In the genomic region with DNA sequence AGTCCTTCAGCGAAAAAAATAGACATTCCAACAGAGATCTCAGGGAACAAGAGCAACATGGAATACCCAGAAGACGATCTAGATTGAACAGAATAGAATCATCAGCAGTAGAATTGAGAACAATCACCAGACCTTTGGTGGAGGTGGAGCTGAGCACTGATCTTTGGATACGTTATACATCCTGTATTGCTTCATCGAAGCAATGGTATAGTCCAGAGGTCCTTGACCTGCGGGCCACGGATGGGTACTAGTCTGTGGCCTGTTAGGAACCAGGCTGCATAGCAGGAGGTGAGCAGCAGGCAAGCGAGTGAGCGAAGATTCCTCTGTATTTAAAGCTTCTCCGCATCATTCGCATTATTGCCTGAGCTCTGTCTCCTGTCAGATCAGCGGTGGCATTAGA, we compare ENCODE assay signal across 34 cellular contexts. TPM values are rescaled to one million over a fixed set of nuclear protein-coding genes. Genes with fewer than 3 reads are reported as not detected.
"Had no signal": no experiment of that assay in that cellular context is flagged by ENCODE, and none has a peak within 500 bp of the region (broad histone marks: within the 10 kb centered on the region; RNA-seq: fewer than 3 reads in every experiment).

No MANE protein-coding gene starts in this region.

- H3K4me3 Mint-ChIP-seq: naive thymus-derived CD4-positive, alpha-beta T cell; natural killer cell; nephron progenitor cell; neural crest cell; stimulated activated memory B cell treated with anti-CD40 and anti-IgM and Interleukin-4, amounts not matched to agents 10 μg/mL and 1 μg/mL and 100 μg/mL, for 72 hours; stimulated activated naive CD8-positive, alpha-beta T cell treated with anti-CD3 and anti-CD28 coated beads, Interleukin-15, amount 100 ng/mL, for 72 hours; type B pancreatic cell had no signal

- H3K9me3 ChIP-seq: ovary, psoas muscle, spleen, suprapubic skin, testis, tibial artery, transverse colon, upper lobe of right lung, uterus had no signal

- H3K9ac ChIP-seq: parathyroid adenoma had no signal

- H3K4me3 ChIP-seq: ovary, psoas muscle, skin epidermis, smooth muscle cell, spleen, suprapubic skin, testis, tibial artery, transverse colon, upper lobe of right lung, uterus had no signal

- H3K36me3 ChIP-seq: ovary, spleen, suprapubic skin, tibial artery, transverse colon, upper lobe of right lung, uterus had no signal

- H3K36me3 Mint-ChIP-seq: natural killer cell; stimulated activated memory B cell treated with anti-CD40 and anti-IgM and Interleukin-4, amounts not matched to agents 10 μg/mL and 1 μg/mL and 100 μg/mL, for 72 hours; type B pancreatic cell had no signal

- H3K9me3 Mint-ChIP-seq: natural killer cell; nephron progenitor cell; neural crest cell; stimulated activated memory B cell treated with anti-CD40 and anti-IgM and Interleukin-4, amounts not matched to agents 10 μg/mL and 1 μg/mL and 100 μg/mL, for 72 hours; stimulated activated naive CD8-positive, alpha-beta T cell treated with anti-CD3 and anti-CD28 coated beads, Interleukin-15, amount 100 ng/mL, for 72 hours; type B pancreatic cell had no signal

- H3K4me2 ChIP-seq: smooth muscle cell had no signal

- H3K27me3 ChIP-seq: ovary, testis, transverse colon, upper lobe of right lung, uterus had no signal

- H3K27ac ChIP-seq: ovary, parathyroid adenoma, psoas muscle, suprapubic skin, testis, tibial artery, transverse colon, upper lobe of right lung, uterus had no signal

- ATAC-seq: naive thymus-derived CD4-positive, alpha-beta T cell; natural killer cell; psoas muscle; right cardiac atrium; sciatic nerve; stimulated activated memory B cell treated with anti-CD40 and anti-IgM and Interleukin-4, amounts not matched to agents 10 μg/mL and 1 μg/mL and 100 μg/mL, for 72 hours; stimulated activated naive CD8-positive, alpha-beta T cell treated with anti-CD3 and anti-CD28 coated beads, Interleukin-15, amount 100 ng/mL, for 72 hours; stimulated activated naive CD8-positive, alpha-beta T cell treated with anti-CD3 and anti-CD28 coated beads, Interleukin-15, Interleukin-2, amounts not matched to agents 100 U/mL and 50 U/mL, for 24 hours; upper lobe of right lung had no signal

- DNase-seq: naive thymus-derived CD4-positive, alpha-beta T cell; natural killer cell; nephron progenitor cell; occipital lobe; ovary; posterior cingulate gyrus; psoas muscle; right cardiac atrium; spleen; stimulated activated CD4-positive, alpha-beta T cell treated with anti-CD3 and anti-CD28 coated beads, Interleukin-12 subunit alpha, Interleukin-12 subunit beta, amount 100 ng/mL, for 4 hours; stimulated activated CD4-positive, alpha-beta T cell treated with anti-CD3 and anti-CD28 coated beads, Interleukin-1b, Interleukin-23, amount 100 ng/mL, for 48 hours; stimulated activated CD4-positive, alpha-beta T cell treated with anti-CD3 and anti-CD28 coated beads, Interleukin-4, amount 100 ng/mL, for 1 hour; stimulated activated CD4-positive, alpha-beta T cell treated with anti-CD3 and anti-CD28 coated beads, Interleukin-4, amount 100 ng/mL, for 4 hours; stimulated activated CD8-positive, alpha-beta memory T cell treated with anti-CD3 and anti-CD28 coated beads, Interleukin-4, amount 100 ng/mL, for 48 hours; stimulated activated naive CD4-positive, alpha-beta T cell; stimulated activated naive CD8-positive, alpha-beta T cell treated with anti-CD3 and anti-CD28 coated beads, Interleukin-15, amount 100 ng/mL, for 72 hours; stimulated activated naive CD8-positive, alpha-beta T cell treated with anti-CD3 and anti-CD28 coated beads, Interleukin-15, Interleukin-2, amounts not matched to agents 100 U/mL and 50 U/mL, for 24 hours; substantia nigra; testis; tibial artery; transverse colon; upper lobe of right lung; uterus had no signal

- H3K4me1 Mint-ChIP-seq: naive thymus-derived CD4-positive, alpha-beta T cell; natural killer cell; stimulated activated memory B cell treated with anti-CD40 and anti-IgM and Interleukin-4, amounts not matched to agents 10 μg/mL and 1 μg/mL and 100 μg/mL, for 72 hours; stimulated activated naive CD8-positive, alpha-beta T cell treated with anti-CD3 and anti-CD28 coated beads, Interleukin-15, amount 100 ng/mL, for 72 hours had no signal

- H3K4me1 ChIP-seq: parathyroid adenoma, testis, tibial artery, transverse colon, uterus had no signal

- H3K79me2 ChIP-seq: parathyroid adenoma had no signal

- H3K27ac Mint-ChIP-seq: naive thymus-derived CD4-positive, alpha-beta T cell; natural killer cell; nephron progenitor cell; progenitor cell of endocrine pancreas; stimulated activated memory B cell treated with anti-CD40 and anti-IgM and Interleukin-4, amounts not matched to agents 10 μg/mL and 1 μg/mL and 100 μg/mL, for 72 hours; type B pancreatic cell had no signal

- H2AFZ ChIP-seq: parathyroid adenoma had no signal

RNA-seq across cellular contexts. Expression of gene LRRC55, which starts 17.6 kb away (rescaled TPM):
- total RNA-seq: naive thymus-derived CD4-positive, alpha-beta T cell; natural killer cell; osteoblast; renal cortical epithelial cell; sciatic nerve; smooth muscle cell; upper lobe of right lung had no signal
- polyA plus RNA-seq: naive thymus-derived CD4-positive, alpha-beta T cell had no signal

RNA-seq across cellular contexts. Expression of gene APLNR, which starts 37.7 kb away (rescaled TPM):
- total RNA-seq: naive thymus-derived CD4-positive, alpha-beta T cell; osteoblast; renal cortical epithelial cell had no signal
- polyA plus RNA-seq: naive thymus-derived CD4-positive, alpha-beta T cell had no signal
